Comparison of ENCODE assay signal across 25 cellular contexts in genomic region chr3:36796896-36797295, GRCh38. TPM values are rescaled to one million over a fixed set of nuclear protein-coding genes. Genes with fewer than 3 reads are reported as not detected.
A peak's percentile ranks its signal among the peaks of the same experiment; 100 is the strongest.
DNase-seq lines count a peak whose midpoint lies in the region; ATAC-seq, FAIRE-seq and TF ChIP-seq lines count a peak whose summit lies in the region.
"Had no signal": no experiment of that assay in that cellular context is flagged by ENCODE, and none has a peak within 500 bp of the region (broad histone marks: within the 10 kb centered on the region; RNA-seq: fewer than 3 reads in every experiment).

No MANE protein-coding gene starts in this region.

- TF ChIP-seq CTCF in MCF 10A (IDR thresholded peaks at IDR 0.05; ENCODE audit: unreplicated experiment): no peak
- no peak for TF ChIP-seq CTCF in breast epithelium (IDR thresholded peaks at IDR 0.05)
- no peak for TF ChIP-seq CTCF in foreskin keratinocyte (conservative IDR thresholded peaks at IDR 0.05)
- no peak for TF ChIP-seq CTCF in Calu3 (IDR thresholded peaks at IDR 0.05; ENCODE audit: unreplicated experiment)

- H3K27ac ChIP-seq in breast epithelium (no peak overlapping the region), foreskin keratinocyte (no peak overlapping the region)
- H3K27ac ChIP-seq: right atrium auricular region had no signal

- no peaks in the 10 kb centered on the region for H3K36me3 Mint-ChIP-seq in MCF 10A (ENCODE audit: insufficient read depth, unreplicated experiment)
- no peaks in the 10 kb centered on the region for H3K36me3 Mint-ChIP-seq in Calu3 (ENCODE audit: insufficient read depth, unreplicated experiment)
- H3K36me3 Mint-ChIP-seq: CD4-positive, CD25-positive, alpha-beta regulatory T cell; memory B cell had no signal

- no peaks in the 10 kb centered on the region for H3K36me3 ChIP-seq in breast epithelium
- H3K36me3 ChIP-seq: right atrium auricular region had no signal

- H3K4me1 Mint-ChIP-seq in MCF 10A (ENCODE audit: insufficient read depth, unreplicated experiment): peaks cover 5% of the 10 kb centered on the region
- H3K4me1 Mint-ChIP-seq in Calu3 (ENCODE audit: low read depth, unreplicated experiment): no peaks in the 10 kb centered on the region
- H3K4me1 Mint-ChIP-seq: CD4-positive, CD25-positive, alpha-beta regulatory T cell; memory B cell had no signal

- H3K4me3 Mint-ChIP-seq in MCF 10A (ENCODE audit: unreplicated experiment) (no peak overlapping the region), Calu3 (ENCODE audit: low read depth, unreplicated experiment) (no peak overlapping the region)
- H3K4me3 Mint-ChIP-seq: CD4-positive, CD25-positive, alpha-beta regulatory T cell; memory B cell; stimulated activated naive CD8-positive, alpha-beta T cell treated with anti-CD3 and anti-CD28 coated beads, Interleukin-15, Interleukin-2, amounts not matched to agents 100 ng/mL and 50 ng/mL, for 24 hours had no signal

- DNase-seq in MCF 10A (ENCODE audit: unreplicated experiment) (peak; percentile 17), breast epithelium (ENCODE audit: low spot score in 2 of 2) (no peak), astrocyte of the hippocampus (ENCODE audit: low read depth, low spot score) (peak; percentile 50), foreskin keratinocyte (peak; percentile 23 to 64), urothelium cell line (ENCODE audit: low spot score) (peak; percentile 7), SK-N-DZ (ENCODE audit: low spot score) (no peak), Calu3 (no peak), inferior parietal cortex (ENCODE audit: extremely low spot score) (no peak)
- DNase-seq: 8988T; activated CD4-positive, CD25-positive, alpha-beta regulatory T cell treated with anti-CD3 and anti-CD28 coated beads, Interleukin-2, amount 50 U/mL, for 72 hours; activated effector memory CD4-positive, alpha-beta T cell treated with anti-CD3 and anti-CD28 coated beads, Interleukin-2, amount 50 U/mL, for 16 hours; anterior cingulate cortex; CD4-positive, CD25-positive, alpha-beta regulatory T cell; cortex of kidney; erythroblast; head of caudate nucleus; NCI-H1930; NCI-H510A had no signal

- intact Hi-C loops in MCF 10A (cut with micrococcal nuclease): no loop called here
- intact Hi-C loops in breast epithelium (cut with DNase I; ENCODE audit: low total_unique reads): no loop called here
- intact Hi-C loops in Calu3 (cut with micrococcal nuclease; ENCODE audit: unreplicated experiment): no loop called here

- POLR2A ChIA-PET in MCF 10A (lab: Yijun Ruan, JAX): no interaction called here

- H3K27ac Mint-ChIP-seq in MCF 10A (ENCODE audit: low read depth, unreplicated experiment): no peak overlapping the region
- H3K27ac Mint-ChIP-seq in Calu3 (ENCODE audit: unreplicated experiment): no peak overlapping the region
- H3K27ac Mint-ChIP-seq: CD4-positive, CD25-positive, alpha-beta regulatory T cell; memory B cell; stimulated activated naive CD8-positive, alpha-beta T cell treated with anti-CD3 and anti-CD28 coated beads, Interleukin-15, Interleukin-2, amounts not matched to agents 100 ng/mL and 50 ng/mL, for 24 hours had no signal

- H3K9me3 Mint-ChIP-seq in MCF 10A (ENCODE audit: unreplicated experiment) (no peaks in the 10 kb centered on the region), Calu3 (ENCODE audit: low read depth, unreplicated experiment) (no peaks in the 10 kb centered on the region)
- H3K9me3 Mint-ChIP-seq: memory B cell; stimulated activated naive CD8-positive, alpha-beta T cell treated with anti-CD3 and anti-CD28 coated beads, Interleukin-15, Interleukin-2, amounts not matched to agents 100 ng/mL and 50 ng/mL, for 24 hours had no signal

- H3K4me3 ChIP-seq in breast epithelium: no peak overlapping the region
- H3K4me3 ChIP-seq: GM12878, right atrium auricular region had no signal

- no TSS peak for BruUV-seq in MCF 10A (replicated peaks; lab: Mats Ljungman, UMichigan)
- no TSS peak for BruUV-seq in Calu3 (replicated peaks; lab: Mats Ljungman, UMichigan)

- no peak for TF ChIP-seq POLR2A in breast epithelium (IDR thresholded peaks at IDR 0.05)

- H3K4me1 ChIP-seq in breast epithelium: no peaks in the 10 kb centered on the region
- no peaks in the 10 kb centered on the region for H3K4me1 ChIP-seq in foreskin keratinocyte
- H3K4me1 ChIP-seq: right atrium auricular region had no signal

- H3K9me3 ChIP-seq in breast epithelium: no peaks in the 10 kb centered on the region
- H3K9me3 ChIP-seq: right atrium auricular region had no signal

- H3K27me3 Mint-ChIP-seq in MCF 10A (ENCODE audit: insufficient read depth, unreplicated experiment) (peaks cover 2% of the 10 kb centered on the region), Calu3 (ENCODE audit: unreplicated experiment) (peaks cover 53% of the 10 kb centered on the region)

- CTCF ChIA-PET in MCF 10A (lab: Yijun Ruan, JAX): interaction anchor here (1.0 kb wide), 1 partner anchor 228 kb away, joined by 3 read pairs; no protein-coding TSS in a partner anchor
- CTCF ChIA-PET in Calu3 (lab: Charles Lee): no interaction called here

- H3K27me3 ChIP-seq in breast epithelium (no peaks in the 10 kb centered on the region), foreskin keratinocyte (no peaks in the 10 kb centered on the region)
- H3K27me3 ChIP-seq: right atrium auricular region had no signal

- FAIRE-seq in urothelium cell line (lab: Jason Lieb, UNC): no peak
- FAIRE-seq: GM12878, islet of Langerhans had no signal

- ATAC-seq in foreskin keratinocyte: peak; percentile 44
- ATAC-seq: GM12878 had no signal

RNA-seq across cellular contexts. Expression of gene DCLK3, which starts 32.5 kb away (rescaled TPM):
- not detected in 2 replicates for total RNA-seq in MCF 10A (2022)
- under 1 TPM in 1 of 3 donors, not detected in 2; 0.16 TPM for total RNA-seq in breast epithelium
- total RNA-seq in foreskin keratinocyte: not detected in 2 replicates
- polyA plus RNA-seq in foreskin keratinocyte: not detected in 2 replicates
- polyA plus RNA-seq in SK-N-DZ (2014; cell fraction: cytosol; rRNA removed): 5.6 and 8.0 TPM in 2 replicates
- 4.1 and 4.5 TPM in 2 replicates for polyA plus RNA-seq in SK-N-DZ (2014; cell fraction: nucleus; rRNA removed)
- not detected in 2 replicates for total RNA-seq in Calu3 (2022)
- total RNA-seq: CD4-positive, CD25-positive, alpha-beta regulatory T cell; G401; GM12878; ureter had no signal
- polyA plus RNA-seq: CD4-positive, CD25-positive, alpha-beta regulatory T cell; GM12878 had no signal

Comparison
In these comparisons a context has a peak if more than half of its experiments do, and no peak if none do; other contexts are left out.
1. DNase-seq: peak in MCF 10A (single experiment), astrocyte of the hippocampus (single experiment), foreskin keratinocyte (2 of 2) and urothelium cell line (single experiment); none in breast epithelium (0 of 2), SK-N-DZ (single experiment), Calu3 (single experiment) and inferior parietal cortex (single experiment).